In the genomic region with DNA sequence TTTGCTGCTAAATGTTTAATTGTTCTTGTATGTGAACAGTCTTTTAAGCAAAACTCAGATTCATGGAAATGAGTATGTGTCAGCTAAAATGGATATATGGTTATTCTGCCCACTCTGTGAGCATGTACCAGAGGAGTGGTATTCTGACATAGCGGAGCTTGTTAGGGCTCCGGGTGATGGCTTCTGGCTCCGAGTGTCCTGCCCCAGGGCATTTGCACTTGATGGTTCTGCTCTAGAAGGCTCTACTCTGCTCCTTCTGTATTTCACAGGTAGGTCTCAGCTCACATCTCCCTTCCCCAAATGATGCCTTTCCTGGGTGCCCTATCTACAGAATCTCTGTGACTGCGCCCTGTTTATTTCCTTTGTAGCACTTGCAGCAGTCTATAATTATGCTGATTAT, we compare ENCODE assay signal across 20 cellular contexts.
"Had no signal": no experiment of that assay in that cellular context is flagged by ENCODE, and none has a peak within 500 bp of the region (broad histone marks: within the 10 kb centered on the region; RNA-seq: fewer than 3 reads in every experiment).

No MANE protein-coding gene starts in this region.

- FAIRE-seq: endometrium, pancreas, small intestine had no signal

- H3K27ac ChIP-seq: foreskin keratinocyte, pancreas, right lobe of liver had no signal

- ATAC-seq: activated T-cell treated with anti-CD3 and anti-CD28 coated beads, Interleukin-2, amount 50 U/mL, for 4 hours; foreskin keratinocyte had no signal

- DNase-seq: activated naive CD4-positive, alpha-beta T cell; activated T-cell treated with anti-CD3 and anti-CD28 coated beads, Interleukin-2, amount 50 U/mL, for 4 hours; effector CD4-positive, alpha-beta T cell; foreskin keratinocyte; hippocampal formation; kidney glomerular epithelial cell; nephron progenitor cell; pancreas; right lobe of liver; small intestine; stimulated activated CD4-positive, alpha-beta T cell treated with anti-CD3 and anti-CD28 coated beads, Interleukin-15, amount 100 ng/mL, for 24 hours; stimulated activated CD8-positive, alpha-beta memory T cell treated with anti-CD3 and anti-CD28 coated beads, Interleukin-4, amount 100 ng/mL, for 48 hours; stimulated activated naive CD4-positive, alpha-beta T cell; T-helper 9 cell had no signal

- H3K4me3 ChIP-seq: adrenal gland, pancreas, right lobe of liver had no signal

- H3K27me3 Mint-ChIP-seq: activated naive CD8-positive, alpha-beta T cell; dendritic cell treated with granulocyte-macrophage colony-stimulating factor and Interleukin-4, amounts not matched to agents 40 ng/mL and 50 ng/mL, for 4 days; memory B cell had no signal

- H3K27me3 ChIP-seq: adrenal gland, foreskin keratinocyte, pancreas, right lobe of liver had no signal

- H3K36me3 ChIP-seq: adrenal gland, pancreas, right lobe of liver had no signal

- H3K27ac Mint-ChIP-seq: activated naive CD8-positive, alpha-beta T cell; activated T-helper 2 cell treated with anti-CD3 and anti-CD28 coated beads, Interferon-gamma antibody, Interleukin-2, Interleukin-4, amounts not matched to agents 10 μg/mL and 5 μg/mL and 100 μg/mL, durations not matched to agents 14 hours and 24 hours and 36 hours; dendritic cell treated with granulocyte-macrophage colony-stimulating factor and Interleukin-4, amounts not matched to agents 40 ng/mL and 50 ng/mL, for 4 days; memory B cell; nephron progenitor cell had no signal

- H3K9me3 Mint-ChIP-seq: activated T-cell treated with anti-CD3 and anti-CD28 coated beads, Interleukin-2, amount 50 U/mL, for 4 hours; activated T-helper 2 cell treated with anti-CD3 and anti-CD28 coated beads, Interferon-gamma antibody, Interleukin-2, Interleukin-4, amounts not matched to agents 10 μg/mL and 5 μg/mL and 100 μg/mL, durations not matched to agents 14 hours and 24 hours and 36 hours; dendritic cell treated with granulocyte-macrophage colony-stimulating factor and Interleukin-4, amounts not matched to agents 40 ng/mL and 50 ng/mL, for 4 days; memory B cell; nephron progenitor cell had no signal

- H3K4me3 Mint-ChIP-seq: activated naive CD8-positive, alpha-beta T cell; activated T-cell treated with anti-CD3 and anti-CD28 coated beads, Interleukin-2, amount 50 U/mL, for 4 hours; dendritic cell treated with granulocyte-macrophage colony-stimulating factor and Interleukin-4, amounts not matched to agents 40 ng/mL and 50 ng/mL, for 4 days; memory B cell; nephron progenitor cell had no signal

- H3K9me3 ChIP-seq: adrenal gland, pancreas, right lobe of liver had no signal

- H3K36me3 Mint-ChIP-seq: activated naive CD8-positive, alpha-beta T cell; memory B cell had no signal

- H3K4me1 ChIP-seq: foreskin keratinocyte had no signal
